ENCODE assay signal across 8 cellular contexts in the genomic region with DNA sequence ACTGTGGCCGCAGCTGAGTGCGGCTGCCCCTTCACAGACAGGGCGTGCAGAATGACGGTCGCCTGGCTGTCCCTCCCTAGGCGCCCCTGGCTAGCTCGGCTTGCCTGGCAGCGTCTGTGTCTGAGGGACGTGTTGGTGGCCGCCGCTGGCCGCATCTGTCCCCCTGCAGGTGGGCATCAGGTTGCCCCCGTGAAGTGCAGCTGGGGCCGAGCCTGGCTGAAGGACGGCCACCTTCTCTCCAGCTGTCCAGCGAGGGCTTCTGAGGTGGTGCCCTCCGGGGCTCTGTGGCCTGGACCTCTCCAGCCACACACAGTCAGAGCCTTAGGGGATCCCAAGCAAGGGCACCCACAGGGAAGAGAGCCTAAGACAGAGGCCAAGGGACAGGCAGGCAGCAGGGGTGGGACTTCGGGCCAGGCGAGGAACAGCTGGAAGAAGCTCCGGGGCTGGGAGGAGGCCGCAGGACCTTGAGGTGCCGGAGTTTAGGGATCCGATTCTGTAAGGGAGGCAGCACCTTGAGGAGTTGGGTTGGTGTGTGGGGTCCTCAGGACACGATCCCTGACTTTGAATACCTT.
DNase-seq lines count a peak whose midpoint lies in the region; ATAC-seq and TF ChIP-seq lines count a peak whose summit lies in the region.

No MANE protein-coding gene starts in this region.

- H3K27me3 ChIP-seq in BLaER1 (no peaks in the 10 kb centered on the region), PC-3 (ENCODE audit: low read length) (no peaks in the 10 kb centered on the region), neutrophil (peaks cover 40% of the 10 kb centered on the region)

- CTCF ChIA-PET in PC-3 (lab: Charles Lee), result interaction anchor here (0.5 kb wide), 1 partner anchor 208 kb away, joined by 7 read pairs; no protein-coding TSS in a partner anchor

- DNase-seq in PC-3 (no peak), epithelial cell of prostate (ENCODE audit: low read depth, low spot score) (no peak), occipital lobe (lab: John Stamatoyannopoulos, UW) (no peak), hepatic stellate cell (ENCODE audit: low spot score) (no peak), GM03348 (ENCODE audit: low spot score) (no peak)
- no peak for DNase-seq in stimulated activated CD8-positive, alpha-beta memory T cell treated with anti-CD3 and anti-CD28 coated beads, Interleukin-4, amount 100 ng/mL, for 48 hours

- H3K27ac ChIP-seq in BLaER1 (peak overlapping the region; percentile 39), PC-3 (ENCODE audit: low read length) (no peak overlapping the region), epithelial cell of prostate (peak overlapping the region; percentile 67), neutrophil (peak overlapping the region; percentile 77)

- no TSS peak for BruUV-seq in PC-3 (replicated peaks; lab: Mats Ljungman, UMichigan)

- H3K4me2 ChIP-seq in BLaER1 (peak overlapping the region; percentile 97), PC-3 (ENCODE audit: low read length) (peak overlapping the region; percentile 94)

- no peak for TF ChIP-seq CTCF in PC-3 (conservative IDR thresholded peaks at IDR 0.05; ENCODE audit: low read depth, low read length)
- TF ChIP-seq CTCF in neutrophil (IDR thresholded peaks at IDR 0.05), result no peak

- POLR2A ChIA-PET in PC-3 (lab: Charles Lee; ENCODE audit: unreplicated experiment), result interaction anchor here (0.7 to 1.1 kb wide), 2 partner anchors 19 to 289 kb away, joined by 6 to 9 read pairs; no protein-coding TSS in a partner anchor

- H3K9me2 ChIP-seq in PC-3 (replicated peaks; ENCODE audit: low read length), result no peaks in the 10 kb centered on the region

- H3K4me1 ChIP-seq in BLaER1 (peaks cover 26% of the 10 kb centered on the region), PC-3 (ENCODE audit: insufficient read depth, low read length) (peaks cover 26% of the 10 kb centered on the region), neutrophil (ENCODE audit: control insufficient read depth in 1 of 2, insufficient read depth in 1 of 2, low read depth in 1 of 2, low read length in 1 of 2) (peaks cover 15 to 16% of the 10 kb centered on the region in 2 experiments)

- H3K4me3 ChIP-seq in BLaER1, result peak overlapping the region; percentile 68
- H3K4me3 ChIP-seq in PC-3 (ENCODE audit: low read length), result peak overlapping the region; percentile 74
- H3K4me3 ChIP-seq in neutrophil (ENCODE audit: low read depth in 1 of 2, low read length in 1 of 2), result peak overlapping the region; percentile 70 to 82

- no peak for ATAC-seq in PC-3

- intact Hi-C loops in PC-3 (cut with micrococcal nuclease), result loop anchor here (2.0 kb wide), 1 partner anchor 73 kb away; no protein-coding TSS in a partner anchor

- H3K9ac ChIP-seq in BLaER1, result peak overlapping the region; percentile 76; the same call in 1 of the 2 replicates
- peak overlapping the region; percentile 7; the same call in 1 of the 2 replicates for H3K9ac ChIP-seq in PC-3 (ENCODE audit: low read length)

- H3K79me2 ChIP-seq in PC-3 (ENCODE audit: low read length), result no peaks in the 10 kb centered on the region

- H3K36me3 ChIP-seq in BLaER1 (no peaks in the 10 kb centered on the region), PC-3 (ENCODE audit: low read depth, low read length) (no peaks in the 10 kb centered on the region), neutrophil (no peaks in the 10 kb centered on the region)

- peak overlapping the region; percentile 92 for H2AFZ ChIP-seq in PC-3 (ENCODE audit: low read length)

- H3F3A ChIP-seq in PC-3 (ENCODE audit: low read length, unreplicated experiment), result no peaks in the 10 kb centered on the region

- H4K20me1 ChIP-seq in BLaER1 (no peaks in the 10 kb centered on the region), PC-3 (ENCODE audit: low read length) (no peaks in the 10 kb centered on the region)

- H3K9me3 ChIP-seq in BLaER1, result peaks cover 4% of the 10 kb centered on the region; the same call in 1 of the 2 replicates
- H3K9me3 ChIP-seq in PC-3 (ENCODE audit: low read length), result no peaks in the 10 kb centered on the region
- no peaks in the 10 kb centered on the region for H3K9me3 ChIP-seq in neutrophil
